Comparison of ENCODE assay signal across 28 cellular contexts in genomic region chr5:98638111-98638510, GRCh38.
"Had no signal": no experiment of that assay in that cellular context is flagged by ENCODE, and none has a peak within 500 bp of the region (broad histone marks: within the 10 kb centered on the region; RNA-seq: fewer than 3 reads in every experiment).

No MANE protein-coding gene starts in this region.

- DNase-seq: activated CD4-positive, alpha-beta T cell treated with anti-CD3 and anti-CD28 coated beads, Interleukin-2, amount 50 U/mL, for 4 hours; activated CD4-positive, CD25-positive, alpha-beta regulatory T cell treated with anti-CD3 and anti-CD28 coated beads, Interleukin-2, amount 50 U/mL, for 72 hours; activated CD8-positive, alpha-beta memory T cell treated with anti-CD3 and anti-CD28 coated beads for 24 hours; activated CD8-positive, alpha-beta memory T cell treated with anti-CD3 and anti-CD28 coated beads, Interleukin-2, amount 50 U/mL, for 4 hours; activated naive CD4-positive, alpha-beta T cell; activated naive CD8-positive, alpha-beta T cell treated with anti-CD3 and anti-CD28 coated beads for 36 hours; activated T-cell treated with anti-CD3 and anti-CD28 coated beads, Interleukin-2, amount 50 U/mL, for 24 hours; amniotic stem cell; cerebellar nuclear complex; cortex of kidney; endodermal cell; esophagus squamous epithelium; islet precursor cell; mesendoderm; mucosa of descending colon; naive thymus-derived CD4-positive, alpha-beta T cell; stimulated activated CD4-positive, alpha-beta T cell treated with anti-CD3 and anti-CD28 coated beads, Interleukin-12 subunit alpha, Interleukin-12 subunit beta, amount 100 ng/mL, for 4 hours; stimulated activated CD4-positive, alpha-beta T cell treated with anti-CD3 and anti-CD28 coated beads, Interleukin-4, amount 100 ng/mL, for 4 hours; substantia nigra; T-helper 1 cell; thyroid gland; WERI-Rb-1 had no signal

- H3K9me3 Mint-ChIP-seq: activated naive CD8-positive, alpha-beta T cell treated with anti-CD3 and anti-CD28 coated beads for 36 hours; activated T-cell treated with anti-CD3 and anti-CD28 coated beads, Interleukin-2, amount 50 U/mL, for 24 hours; activated T-helper 2 cell treated with anti-CD3 and anti-CD28 coated beads, Interferon-gamma antibody, Interleukin-2, Interleukin-4, amounts not matched to agents 10 μg/mL and 5 μg/mL and 100 μg/mL, durations not matched to agents 14 hours and 24 hours and 36 hours; endodermal cell; naive thymus-derived CD4-positive, alpha-beta T cell; stimulated activated naive CD8-positive, alpha-beta T cell treated with anti-CD3 and anti-CD28 coated beads, Interleukin-15, Interleukin-2, amounts not matched to agents 100 ng/mL and 50 ng/mL, for 24 hours had no signal

- H3K4me1 Mint-ChIP-seq: activated naive CD8-positive, alpha-beta T cell treated with anti-CD3 and anti-CD28 coated beads for 36 hours; naive thymus-derived CD4-positive, alpha-beta T cell had no signal

- ATAC-seq: heart left ventricle; mucosa of descending colon; naive thymus-derived CD4-positive, alpha-beta T cell had no signal

- H3K36me3 ChIP-seq: esophagus squamous epithelium, heart left ventricle, neutrophil, ovary, prostate gland, thyroid gland, WERI-Rb-1 had no signal

- H3K27ac ChIP-seq: esophagus squamous epithelium, heart left ventricle, neutrophil, ovary, prostate gland, thyroid gland, WERI-Rb-1 had no signal

- H3K27me3 ChIP-seq: esophagus squamous epithelium, heart left ventricle, neutrophil, ovary, thyroid gland had no signal

- H3K4me3 Mint-ChIP-seq: activated naive CD8-positive, alpha-beta T cell treated with anti-CD3 and anti-CD28 coated beads for 36 hours; activated T-cell treated with anti-CD3 and anti-CD28 coated beads, Interleukin-2, amount 50 U/mL, for 24 hours; endodermal cell; naive thymus-derived CD4-positive, alpha-beta T cell; stimulated activated naive CD8-positive, alpha-beta T cell treated with anti-CD3 and anti-CD28 coated beads, Interleukin-15, Interleukin-2, amounts not matched to agents 100 ng/mL and 50 ng/mL, for 24 hours had no signal

- H3K4me1 ChIP-seq: esophagus squamous epithelium, prostate gland, thyroid gland had no signal

- H3K9me3 ChIP-seq: esophagus squamous epithelium, heart left ventricle, mucosa of descending colon, neutrophil, ovary, prostate gland, thyroid gland had no signal

- H3K4me3 ChIP-seq: esophagus squamous epithelium, heart left ventricle, mucosa of descending colon, ovary, prostate gland, thyroid gland had no signal

- H3K36me3 Mint-ChIP-seq: activated naive CD8-positive, alpha-beta T cell treated with anti-CD3 and anti-CD28 coated beads for 36 hours; naive thymus-derived CD4-positive, alpha-beta T cell had no signal

- H3K27ac Mint-ChIP-seq: activated naive CD8-positive, alpha-beta T cell treated with anti-CD3 and anti-CD28 coated beads for 36 hours; activated T-cell treated with anti-CD3 and anti-CD28 coated beads, Interleukin-2, amount 50 U/mL, for 24 hours; activated T-helper 2 cell treated with anti-CD3 and anti-CD28 coated beads, Interferon-gamma antibody, Interleukin-2, Interleukin-4, amounts not matched to agents 10 μg/mL and 5 μg/mL and 100 μg/mL, durations not matched to agents 14 hours and 24 hours and 36 hours; naive thymus-derived CD4-positive, alpha-beta T cell; stimulated activated naive CD8-positive, alpha-beta T cell treated with anti-CD3 and anti-CD28 coated beads, Interleukin-15, Interleukin-2, amounts not matched to agents 100 ng/mL and 50 ng/mL, for 24 hours had no signal
